Comparison of ENCODE assay signal across 8 cellular contexts in genomic region chr11:117094776-117095175, GRCh38. TPM values are rescaled to one million over a fixed set of nuclear protein-coding genes. Genes with fewer than 3 reads are reported as not detected.
DNase-seq lines count a peak whose midpoint lies in the region; ATAC-seq, FAIRE-seq and TF ChIP-seq lines count a peak whose summit lies in the region.

No MANE protein-coding gene starts in this region.

- POLR2A ChIA-PET in GM12878 (lab: Charles Lee), result interaction anchor here (0.6 to 3.5 kb wide), 8 partner anchors 17 to 258 kb away, joined by 3 to 17 read pairs (median 4); no protein-coding TSS in a partner anchor

- H3K9me3 Mint-ChIP-seq in activated T-cell treated with anti-CD3 and anti-CD28 coated beads, Interleukin-2, amount 50 U/mL, for 4 hours, result peaks cover 8% of the 10 kb centered on the region

- CTCF ChIA-PET in GM12878 (lab: Yijun Ruan, JAX), result interaction anchor here (0.6 to 3.8 kb wide), 13 partner anchors 11 to 259 kb away, joined by 3 to 21 read pairs (median 5); no protein-coding TSS in a partner anchor

- in situ Hi-C loops in GM12878 (cut with MboI), result no loop called here

- H3K4me3 ChIP-seq in GM12878, result peak overlapping the region; percentile 54; the same call in 1 of the 2 replicates

- intact Hi-C loops in GM12878 (cut with micrococcal nuclease; ENCODE audit: unreplicated experiment), result loop anchor here (5.0 kb wide), 1 partner anchor 167 kb away; no protein-coding TSS in a partner anchor

- H3K4me2 ChIP-seq in GM12878 (ENCODE audit: control insufficient read depth, insufficient read depth), result peak overlapping the region; percentile 96

- H3K79me2 ChIP-seq in GM12878 (ENCODE audit: control insufficient read depth, insufficient read depth, low read length), result peaks cover 81% of the 10 kb centered on the region

- no peak overlapping the region for H2AFZ ChIP-seq in GM12878 (ENCODE audit: control insufficient read depth, low read depth, low read length)

- RAD21 ChIA-PET in GM12878 (lab: Charles Lee; ENCODE audit: unreplicated experiment), result interaction anchor here (0.7 to 5.6 kb wide), 14 partner anchors 16 to 259 kb away, joined by 3 to 41 read pairs (median 4); no protein-coding TSS in a partner anchor

- SMC1A ChIA-PET in GM12878 (lab: Charles Lee; ENCODE audit: uncharacterized antibody, unreplicated experiment), result interaction anchor here (0.6 to 14.6 kb wide), 23 partner anchors 11 to 242 kb away, joined by 3 to 166 read pairs (median 5); no protein-coding TSS in a partner anchor

- no peaks in the 10 kb centered on the region for H3K27me3 Mint-ChIP-seq in activated T-cell treated with anti-CD3 and anti-CD28 coated beads, Interleukin-2, amount 50 U/mL, for 4 hours (ENCODE audit: low read depth)

- no peak for TF ChIP-seq POLR2A in GM12878 (IDR thresholded peaks at IDR 0.05; ENCODE audit: low read depth, low read length)

- ATAC-seq in activated T-cell treated with anti-CD3 and anti-CD28 coated beads, Interleukin-2, amount 50 U/mL, for 4 hours, result no peak
- 0 out of 3 replicates have a peak, but pooled peaks have one; percentile 13 for ATAC-seq in GM12878

- DNase-seq in activated T-cell treated with anti-CD3 and anti-CD28 coated beads, Interleukin-2, amount 50 U/mL, for 4 hours, result no peak
- DNase-seq in activated T-cell treated with anti-CD3 and anti-CD28 coated beads for 4 hours, result no peak
- no peak for DNase-seq in GM12878 (ENCODE audit: low read depth, low spot score)
- DNase-seq in kidney tubule cell (ENCODE audit: low spot score), result peak; percentile 80
- DNase-seq in superior temporal gyrus (ENCODE audit: extremely low spot score), result peak; percentile 81
- no peak for DNase-seq in hepatic stellate cell (ENCODE audit: low spot score)
- DNase-seq in mucosa of gallbladder (ENCODE audit: low spot score), result no peak
- no peak for DNase-seq in epidermal melanocyte (ENCODE audit: insufficient read length, low spot score)

- no peak for FAIRE-seq in GM12878 (lab: Jason Lieb, UNC)

- 84% methylated on average over 4 of the region's 4 CpGs for WGBS in GM12878 (ENCODE audit: insufficient coverage, insufficient replicate concordance, low lambda C conversion rate, missing lambda C conversion rate)

- TF ChIP-seq CTCF in GM12878 (IDR thresholded peaks at IDR 0.05 in 2 of 3, conservative IDR thresholded peaks at IDR 0.05 in 1 of 3; ENCODE audit: control insufficient read depth in 2 of 3, extremely low read depth in 1 of 3, insufficient read depth in 1 of 3, low read depth in 3 of 3, low read length in 3 of 3), result no peak

- no peaks in the 10 kb centered on the region for H3K9me3 ChIP-seq in GM12878 (replicated peaks; ENCODE audit: control insufficient read depth, insufficient read depth, low read length)

- peak overlapping the region; percentile 33; the same call in 1 of the 2 replicates for H3K9ac ChIP-seq in GM12878 (ENCODE audit: control insufficient read depth, insufficient read depth, low read length)

- no peaks in the 10 kb centered on the region for H3K27me3 ChIP-seq in GM12878 (replicated peaks in 1 of 2; ENCODE audit: control insufficient read depth in 2 of 2, insufficient read depth in 2 of 2, low read length in 1 of 2)

- no TSS peak for BruUV-seq in GM12878 (replicated peaks; lab: Mats Ljungman, UMichigan)

- H4K20me1 ChIP-seq in GM12878 (ENCODE audit: control insufficient read depth, insufficient read depth), result peaks cover 5% of the 10 kb centered on the region; the same call in 1 of the 2 replicates

- peaks cover 49% of the 10 kb centered on the region for H3K4me1 ChIP-seq in GM12878 (ENCODE audit: control insufficient read depth, insufficient read depth, low read length)

- H3K36me3 Mint-ChIP-seq in activated T-cell treated with anti-CD3 and anti-CD28 coated beads, Interleukin-2, amount 50 U/mL, for 4 hours (ENCODE audit: insufficient read depth), result peaks cover 23% of the 10 kb centered on the region

- no peak for TF ChIP-seq EP300 in GM12878 (IDR thresholded peaks at IDR 0.05; ENCODE audit: borderline replicate concordance in 1 of 2, control insufficient read depth in 1 of 2, low read depth in 2 of 2, low read length in 2 of 2)

- TF ChIP-seq RAD21 in GM12878 (IDR thresholded peaks at IDR 0.05; ENCODE audit: insufficient read depth, low read depth, low read length), result no peak

- H3K27ac ChIP-seq in GM12878 (ENCODE audit: control insufficient read depth, insufficient read depth), result no peak overlapping the region

- H3K4me1 Mint-ChIP-seq in activated T-cell treated with anti-CD3 and anti-CD28 coated beads, Interleukin-2, amount 50 U/mL, for 4 hours (ENCODE audit: low read depth), result peaks cover 78% of the 10 kb centered on the region

- H3K36me3 ChIP-seq in GM12878 (ENCODE audit: control insufficient read depth in 2 of 2, insufficient read depth in 2 of 2, low read length in 1 of 2), result peaks cover 0 to 2% of the 10 kb centered on the region in 2 experiments; a peak in 2 of 4 replicates

- H3K4me3 Mint-ChIP-seq in activated T-cell treated with anti-CD3 and anti-CD28 coated beads, Interleukin-2, amount 50 U/mL, for 4 hours, result peak overlapping the region; percentile 99

TF ChIP-seq in GM12878, 131 proteins besides CTCF, POLR2A, EP300 and RAD21:
- peak; percentile 4 for TF ChIP-seq SIX5 (IDR thresholded peaks at IDR 0.05; ENCODE audit: low read depth, low read length, severe bottlenecking)
- no peak for TF ChIP-seq ZNF384 (IDR thresholded peaks at IDR 0.05; ENCODE audit: borderline replicate concordance, low read depth, low read length)
TF ChIP-seq in GM12878: peak in this region for 1.

RNA-seq across cellular contexts. Expression of gene SIK3, which starts 3.5 kb away (rescaled TPM):
- total RNA-seq in activated T-cell treated with anti-CD3 and anti-CD28 coated beads, Interleukin-2, amount 50 U/mL, for 4 hours, result 10 to 100 TPM; 28.7 to 48.8 (median 36.5) TPM
- 171 and 172 TPM in 2 replicates for total RNA-seq in GM12878 (2013; cell fraction: nucleolus; rRNA removed)
- 13.2 and 15.6 TPM in 2 replicates for total RNA-seq in GM12878 (2014; rRNA removed)
- total RNA-seq in GM12878 (2014; rRNA removed; fragmentation: Illumina TruSeq; extraction: Trizol), result 10.7 and 12.1 TPM in 2 replicates
- total RNA-seq in GM12878 (2021), result 24.5 and 31.9 TPM in 2 replicates
- polyA plus RNA-seq in GM12878 (2011; ENCODE audit: low read depth), result 10.1 TPM
- 10.4 and 11.4 TPM in 2 replicates for polyA plus RNA-seq in GM12878 (2011; rRNA removed)
- polyA plus RNA-seq in GM12878 (2011; cell fraction: cytosol; rRNA removed), result 12.4 and 14.7 TPM in 2 replicates
- polyA plus RNA-seq in GM12878 (2011; cell fraction: nucleus; rRNA removed), result 43.4 and 58.1 TPM in 2 replicates
- polyA plus RNA-seq in GM12878 (2012), result 12.7 and 13.7 TPM in 2 replicates
- polyA plus RNA-seq in GM12878 (2014; fragmentation: Illumina TruSeq; extraction: Trizol), result 14.5 and 16.9 TPM in 2 replicates
- polyA plus RNA-seq in GM12878 (2014; fragmentation: Nextera tagmentation; extraction: Ambion mirVana), result 1 to 10 TPM; 2.5 to 2.6 TPM
- 14.8 and 15.4 TPM in 2 replicates for polyA plus RNA-seq in GM12878 (2014; rRNA removed)
- 10 to 100 TPM in 1 of 2 experiments, 1 to 10 TPM in 1; 2.5 to 10.8 TPM for polyA plus RNA-seq in GM12878 (2016; fragmentation: Nextera tagmentation; extraction: Ambion mirVana)
- 34.7 and 37.3 TPM in 2 replicates for polyA minus RNA-seq in GM12878 (2011; rRNA and poly(A)+ RNA removed)
- polyA minus RNA-seq in GM12878 (2011; cell fraction: cytosol; rRNA and poly(A)+ RNA removed), result 14.4 and 16.5 TPM in 2 replicates
- polyA minus RNA-seq in GM12878 (2011; cell fraction: nucleus; rRNA and poly(A)+ RNA removed), result 44.2 and 64.9 TPM in 2 replicates
- 54.6 TPM for total RNA-seq in mucosa of gallbladder

RNA-seq across cellular contexts. Expression of gene PAFAH1B2, which starts 49.3 kb away (rescaled TPM):
- total RNA-seq in activated T-cell treated with anti-CD3 and anti-CD28 coated beads, Interleukin-2, amount 50 U/mL, for 4 hours, result 10 to 100 TPM; 73.9 to 81.2 (median 80.0) TPM
- 53.3 and 53.4 TPM in 2 replicates for total RNA-seq in GM12878 (2013; cell fraction: nucleolus; rRNA removed)
- total RNA-seq in GM12878 (2014; rRNA removed) (47.5 and 62.2 TPM in 2 replicates), GM12878 (2014; rRNA removed; fragmentation: Illumina TruSeq; extraction: Trizol) (47.8 and 48.3 TPM in 2 replicates), GM12878 (2021) (49.3 and 49.6 TPM in 2 replicates), mucosa of gallbladder (73.9 TPM)
- polyA plus RNA-seq in GM12878 (2011; ENCODE audit: low read depth), result 12.1 TPM
- polyA plus RNA-seq in GM12878 (2011; rRNA removed) (32.1 and 36.1 TPM in 2 replicates), GM12878 (2014; fragmentation: Illumina TruSeq; extraction: Trizol) (25.5 and 32.2 TPM in 2 replicates), GM12878 (2014; fragmentation: Nextera tagmentation; extraction: Ambion mirVana) (10 to 100 TPM; 17.6 to 64.8 TPM), GM12878 (2014; rRNA removed) (19.2 and 22.0 TPM in 2 replicates), GM12878 (2016; fragmentation: Nextera tagmentation; extraction: Ambion mirVana) (10 to 100 TPM; 51.1 to 53.2 TPM)
- 21.8 and 26.0 TPM in 2 replicates for polyA plus RNA-seq in GM12878 (2011; cell fraction: cytosol; rRNA removed)
- polyA plus RNA-seq in GM12878 (2011; cell fraction: nucleus; rRNA removed), result 13.0 and 16.1 TPM in 2 replicates
- polyA plus RNA-seq in GM12878 (2012), result 16.4 and 16.8 TPM in 2 replicates
- 76.4 and 83.2 TPM in 2 replicates for polyA minus RNA-seq in GM12878 (2011; rRNA and poly(A)+ RNA removed)
- polyA minus RNA-seq in GM12878 (2011; cell fraction: cytosol; rRNA and poly(A)+ RNA removed), result 21.2 and 28.9 TPM in 2 replicates
- 11.7 and 18.3 TPM in 2 replicates for polyA minus RNA-seq in GM12878 (2011; cell fraction: nucleus; rRNA and poly(A)+ RNA removed)

Comparison
In these comparisons a context has a peak if more than half of its experiments do, and no peak if none do; other contexts are left out.
1. DNase-seq: peak in kidney tubule cell (single experiment) and superior temporal gyrus (single experiment); none in activated T-cell treated with anti-CD3 and anti-CD28 coated beads, Interleukin-2, amount 50 U/mL, for 4 hours (single experiment), activated T-cell treated with anti-CD3 and anti-CD28 coated beads for 4 hours (single experiment), GM12878 (single experiment), hepatic stellate cell (single experiment), mucosa of gallbladder (single experiment) and epidermal melanocyte (single experiment).